16 cellular contexts compared by ENCODE assay signal in genomic region chr5:148972396-148972795, GRCh38.
DNase-seq lines count a peak whose midpoint lies in the region; ATAC-seq and TF ChIP-seq lines count a peak whose summit lies in the region.
"Had no signal": no experiment of that assay in that cellular context is flagged by ENCODE, and none has a peak within 500 bp of the region (broad histone marks: within the 10 kb centered on the region; RNA-seq: fewer than 3 reads in every experiment).

No MANE protein-coding gene starts in this region.

- no peak for DNase-seq in heart right ventricle
- no peak for DNase-seq in Right ventricle myocardium superior
- peak; percentile 53 for DNase-seq in dermis blood vessel endothelial cell
- DNase-seq in upper lobe of right lung, result no peak
- DNase-seq in WERI-Rb-1, result no peak
- no peak for DNase-seq in NCI-H2081 (lab: John Stamatoyannopoulos, UW)
- DNase-seq: activated naive CD8-positive, alpha-beta T cell treated with anti-CD3 and anti-CD28 coated beads, Interleukin-2, amount 50 U/mL, for 24 hours; activated T-cell treated with anti-CD3 and anti-CD28 coated beads, Interleukin-2, amount 50 U/mL, for 48 hours; COR-L47; NCI-H1930; NCI-H748 treated with DMSO at 0.1 percent for 48 hours; T-helper 9 cell had no signal

- H3K4me3 ChIP-seq in heart right ventricle, result no peak overlapping the region
- H3K4me3 ChIP-seq in upper lobe of right lung, result no peak overlapping the region
- H3K4me3 ChIP-seq in WERI-Rb-1 (ENCODE audit: low read depth, low read length), result no peak overlapping the region

- peak overlapping the region in 2 of 3 experiments; percentile 0 to 66 for H3K27ac Mint-ChIP-seq in nephron
- H3K27ac Mint-ChIP-seq: activated naive CD8-positive, alpha-beta T cell treated with anti-CD3 and anti-CD28 coated beads, Interleukin-2, amount 50 U/mL, for 24 hours; progenitor cell of endocrine pancreas; stimulated activated memory B cell treated with anti-CD40 and anti-IgM and Interleukin-4, amounts not matched to agents 10 μg/mL and 1 μg/mL and 100 μg/mL, for 72 hours had no signal

- H3K4me1 ChIP-seq in heart right ventricle (peaks cover 0 to 58% (median 18%) of the 10 kb centered on the region in 9 donors), upper lobe of right lung (peaks cover 24% of the 10 kb centered on the region)

- TF ChIP-seq CTCF in heart right ventricle (IDR thresholded peaks at IDR 0.05) (no peak), nephron (IDR thresholded peaks at IDR 0.05; ENCODE audit: unreplicated experiment in 3 of 3) (no peak), upper lobe of right lung (IDR thresholded peaks at IDR 0.05) (no peak), WERI-Rb-1 (IDR thresholded peaks at IDR 0.05; ENCODE audit: low read depth, low read length) (no peak)

- peaks cover 18% of the 10 kb centered on the region for H3K27me3 Mint-ChIP-seq in nephron (ENCODE audit: low read depth)

- H3K9me3 ChIP-seq in heart right ventricle (no peaks in the 10 kb centered on the region), upper lobe of right lung (no peaks in the 10 kb centered on the region), WERI-Rb-1 (ENCODE audit: severe bottlenecking) (no peaks in the 10 kb centered on the region)

- WGBS in heart right ventricle, 2 donors, result 74 to 84% methylated on average over 4 of the region's 4 CpGs

- intact Hi-C loops in heart right ventricle (cut with DNase I) (no loop called here), Right ventricle myocardium superior (cut with DNase I) (no loop called here), upper lobe of right lung (cut with DNase I) (no loop called here)

- no peaks in the 10 kb centered on the region for H3K36me3 Mint-ChIP-seq in nephron (ENCODE audit: low read depth)
- H3K36me3 Mint-ChIP-seq: stimulated activated memory B cell treated with anti-CD40 and anti-IgM and Interleukin-4, amounts not matched to agents 10 μg/mL and 1 μg/mL and 100 μg/mL, for 72 hours had no signal

- H3K36me3 ChIP-seq in heart right ventricle, result no peaks in the 10 kb centered on the region
- no peaks in the 10 kb centered on the region for H3K36me3 ChIP-seq in upper lobe of right lung
- no peaks in the 10 kb centered on the region for H3K36me3 ChIP-seq in WERI-Rb-1

- peak overlapping the region in 8 of 10 donors; percentile 10 to 69 (median 58) for H3K27ac ChIP-seq in heart right ventricle
- H3K27ac ChIP-seq in upper lobe of right lung, result peak overlapping the region; percentile 72
- H3K27ac ChIP-seq in WERI-Rb-1, result no peak overlapping the region

- ATAC-seq in heart right ventricle, result no peak
- ATAC-seq in Right ventricle myocardium superior (ENCODE audit: poor library complexity), result no peak
- ATAC-seq in upper lobe of right lung, result peak; percentile 35
- ATAC-seq in HG03196 (IDR thresholded peaks at IDR 0.05; ENCODE audit: unreplicated experiment), result no peak
- ATAC-seq: activated naive CD8-positive, alpha-beta T cell treated with anti-CD3 and anti-CD28 coated beads, Interleukin-2, amount 50 U/mL, for 24 hours; stimulated activated memory B cell treated with anti-CD40 and anti-IgM and Interleukin-4, amounts not matched to agents 10 μg/mL and 1 μg/mL and 100 μg/mL, for 72 hours had no signal

- H3K27me3 ChIP-seq in heart right ventricle (no peaks in the 10 kb centered on the region), upper lobe of right lung (no peaks in the 10 kb centered on the region), WERI-Rb-1 (ENCODE audit: insufficient read depth, low read depth, severe bottlenecking) (peaks cover 38% of the 10 kb centered on the region)

- no peaks in the 10 kb centered on the region for H3K9me3 Mint-ChIP-seq in nephron
- H3K9me3 Mint-ChIP-seq: activated naive CD8-positive, alpha-beta T cell treated with anti-CD3 and anti-CD28 coated beads, Interleukin-2, amount 50 U/mL, for 24 hours; stimulated activated memory B cell treated with anti-CD40 and anti-IgM and Interleukin-4, amounts not matched to agents 10 μg/mL and 1 μg/mL and 100 μg/mL, for 72 hours had no signal

- H3K4me3 Mint-ChIP-seq in nephron, result no peak overlapping the region
- H3K4me3 Mint-ChIP-seq: activated naive CD8-positive, alpha-beta T cell treated with anti-CD3 and anti-CD28 coated beads, Interleukin-2, amount 50 U/mL, for 24 hours; stimulated activated memory B cell treated with anti-CD40 and anti-IgM and Interleukin-4, amounts not matched to agents 10 μg/mL and 1 μg/mL and 100 μg/mL, for 72 hours had no signal

- peaks cover 72% of the 10 kb centered on the region for H3K4me1 Mint-ChIP-seq in nephron
- H3K4me1 Mint-ChIP-seq: activated naive CD8-positive, alpha-beta T cell treated with anti-CD3 and anti-CD28 coated beads, Interleukin-2, amount 50 U/mL, for 24 hours; stimulated activated memory B cell treated with anti-CD40 and anti-IgM and Interleukin-4, amounts not matched to agents 10 μg/mL and 1 μg/mL and 100 μg/mL, for 72 hours had no signal
